Comparison of ENCODE assay signal across 17 cellular contexts in genomic region chr16:85624646-85625045, GRCh38.
"Had no signal": no experiment of that assay in that cellular context is flagged by ENCODE, and none has a peak within 500 bp of the region (broad histone marks: within the 10 kb centered on the region; RNA-seq: fewer than 3 reads in every experiment).

No MANE protein-coding gene starts in this region.

- H3K27me3 Mint-ChIP-seq: activated naive CD8-positive, alpha-beta T cell; memory B cell; naive thymus-derived CD8-positive, alpha-beta T cell; type B pancreatic cell had no signal

- DNase-seq: activated CD4-positive, alpha-beta T cell treated with anti-CD3 and anti-CD28 coated beads, Interleukin-2, amount 50 U/mL, for 48 hours; activated gamma-delta T cell treated with Interleukin-2 at 50 U/mL for 16 hours; dermis blood vessel endothelial cell; effector memory CD4-positive, alpha-beta T cell; naive thymus-derived CD8-positive, alpha-beta T cell; sigmoid colon; stimulated activated CD4-positive, alpha-beta T cell treated with anti-CD3 and anti-CD28 coated beads, Interleukin-4, amount 100 ng/mL, for 24 hours had no signal

- H3K36me3 ChIP-seq: cardiac muscle cell, pancreas, sigmoid colon had no signal

- H3K4me3 Mint-ChIP-seq: activated naive CD8-positive, alpha-beta T cell; activated T-helper 1 cell treated with anti-CD3 and anti-CD28 coated beads, Interleukin-12 subunit alpha, Interleukin-12 subunit beta, Interleukin-2, Interleukin-4 antibody, amounts not matched to agents 30 ng/mL and 10 ng/mL and 1 ng/mL, durations not matched to agents 14 hours and 24 hours and 36 hours; memory B cell; stimulated activated effector memory CD8-positive, alpha-beta T cell treated with anti-CD3 and anti-CD28 coated beads, Interleukin-12 subunit alpha, Interleukin-12 subunit beta, amount 100 ng/mL, for 72 hours; T-helper 1 cell treated with Interleukin-12 subunit alpha and Interleukin-12 subunit beta and Interleukin-4 antibody, amounts not matched to agents 30 μg/mL and 1 μg/mL, for 36 hours; type B pancreatic cell had no signal

- H3K27ac ChIP-seq: cardiac muscle cell, pancreas, sigmoid colon, VCaP had no signal

- H3K36me3 Mint-ChIP-seq: stimulated activated effector memory CD8-positive, alpha-beta T cell treated with anti-CD3 and anti-CD28 coated beads, Interleukin-12 subunit alpha, Interleukin-12 subunit beta, amount 100 ng/mL, for 72 hours had no signal

- FAIRE-seq: pancreas had no signal

- H3K27me3 ChIP-seq: cardiac muscle cell, pancreas, sigmoid colon, stomach had no signal

- H3K27ac Mint-ChIP-seq: activated naive CD8-positive, alpha-beta T cell; activated T-helper 1 cell treated with anti-CD3 and anti-CD28 coated beads, Interleukin-12 subunit alpha, Interleukin-12 subunit beta, Interleukin-2, Interleukin-4 antibody, amounts not matched to agents 30 ng/mL and 10 ng/mL and 1 ng/mL, durations not matched to agents 14 hours and 24 hours and 36 hours; memory B cell; stimulated activated effector memory CD8-positive, alpha-beta T cell treated with anti-CD3 and anti-CD28 coated beads, Interleukin-12 subunit alpha, Interleukin-12 subunit beta, amount 100 ng/mL, for 72 hours; T-helper 1 cell treated with Interleukin-12 subunit alpha and Interleukin-12 subunit beta and Interleukin-4 antibody, amounts not matched to agents 30 μg/mL and 1 μg/mL, for 36 hours; type B pancreatic cell had no signal

- H3K9me3 ChIP-seq: pancreas, sigmoid colon had no signal

- ATAC-seq: naive thymus-derived CD8-positive, alpha-beta T cell; stimulated activated effector memory CD8-positive, alpha-beta T cell treated with anti-CD3 and anti-CD28 coated beads, Interleukin-12 subunit alpha, Interleukin-12 subunit beta, amount 100 ng/mL, for 72 hours had no signal

- H3K4me3 ChIP-seq: cardiac muscle cell, pancreas, sigmoid colon, stomach had no signal

- H3K9me3 Mint-ChIP-seq: stimulated activated effector memory CD8-positive, alpha-beta T cell treated with anti-CD3 and anti-CD28 coated beads, Interleukin-12 subunit alpha, Interleukin-12 subunit beta, amount 100 ng/mL, for 72 hours; type B pancreatic cell had no signal
